ENCODE assay signal across 1 cellular context in the genomic region with DNA sequence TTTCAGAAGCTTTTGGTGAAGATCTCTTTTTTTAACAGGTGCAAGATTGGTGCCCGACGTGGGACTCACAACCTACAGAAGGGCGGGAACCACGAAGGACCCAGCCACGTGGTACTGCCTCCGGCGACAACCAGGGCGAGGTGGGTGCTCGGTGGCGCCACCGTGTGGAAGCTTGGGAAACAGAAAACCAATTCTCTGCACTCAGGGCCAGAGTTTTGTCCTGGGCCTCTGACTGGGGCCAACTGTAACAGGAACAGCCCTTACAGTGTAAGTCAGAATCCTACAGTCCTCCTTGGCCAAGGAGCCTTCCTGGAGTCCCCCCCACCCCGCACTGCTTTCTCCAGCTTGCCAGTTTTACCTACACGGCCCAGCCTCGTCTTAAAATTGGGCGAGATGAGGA.
A peak's percentile ranks its signal among the peaks of the same experiment; 100 is the strongest.
TF ChIP-seq lines count a peak whose summit lies in the region.

No MANE protein-coding gene starts in this region.

TF ChIP-seq in A549, 52 proteins besides CTCF, POLR2A, EP300 and RAD21 (continued from another document):
- TF ChIP-seq, protein P1, sequence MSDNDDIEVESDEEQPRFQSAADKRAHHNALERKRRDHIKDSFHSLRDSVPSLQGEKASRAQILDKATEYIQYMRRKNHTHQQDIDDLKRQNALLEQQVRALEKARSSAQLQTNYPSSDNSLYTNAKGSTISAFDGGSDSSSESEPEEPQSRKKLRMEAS (IDR thresholded peaks at IDR 0.05) = peak; percentile 97
